ENCODE assay signal across 37 cellular contexts in genomic region chr10:89271532-89271931, GRCh38. TPM values are rescaled to one million over a fixed set of nuclear protein-coding genes. Genes with fewer than 3 reads are reported as not detected.
"Had no signal": no experiment of that assay in that cellular context is flagged by ENCODE, and none has a peak within 500 bp of the region (broad histone marks: within the 10 kb centered on the region; RNA-seq: fewer than 3 reads in every experiment).

No MANE protein-coding gene starts in this region.

- H3K4me1 Mint-ChIP-seq: activated CD4-positive, alpha-beta memory T cell treated with anti-CD3 and anti-CD28 coated beads, Interleukin-2, amount 10 ng/mL, durations not matched to agents 7 days and 5 days; activated CD4-positive, alpha-beta T cell treated with anti-CD3 and anti-CD28 coated beads for 36 hours; activated CD4-positive, alpha-beta T cell treated with anti-CD3 and anti-CD28 coated beads, Interleukin-2, amount 10 ng/mL, durations not matched to agents 7 days and 5 days; activated CD8-positive, alpha-beta memory T cell treated with anti-CD3 and anti-CD28 coated beads, Interleukin-2, amount 10 ng/mL, durations not matched to agents 7 days and 5 days; activated naive CD4-positive, alpha-beta T cell treated with anti-CD3 and anti-CD28 coated beads, Interleukin-2, amount 10 ng/mL, durations not matched to agents 7 days and 5 days; activated naive CD4-positive, alpha-beta T cell treated with anti-CD3 and anti-CD28 coated beads, Interleukin-2, amount 50 U/mL, for 24 hours; activated naive CD8-positive, alpha-beta T cell treated with anti-CD3 and anti-CD28 coated beads, Interleukin-2, amount 50 U/mL, for 24 hours; central memory CD8-positive, alpha-beta T cell had no signal

- H3K9me3 Mint-ChIP-seq: activated CD4-positive, alpha-beta memory T cell treated with anti-CD3 and anti-CD28 coated beads, Interleukin-2, amount 10 ng/mL, durations not matched to agents 7 days and 5 days; activated CD4-positive, alpha-beta T cell treated with anti-CD3 and anti-CD28 coated beads, Interleukin-2, amount 10 ng/mL, durations not matched to agents 7 days and 5 days; activated naive CD4-positive, alpha-beta T cell treated with anti-CD3 and anti-CD28 coated beads, Interleukin-2, amount 10 ng/mL, durations not matched to agents 7 days and 5 days; activated naive CD4-positive, alpha-beta T cell treated with anti-CD3 and anti-CD28 coated beads, Interleukin-2, amount 50 U/mL, for 24 hours; activated naive CD8-positive, alpha-beta T cell treated with anti-CD3 and anti-CD28 coated beads, Interleukin-2, amount 50 U/mL, for 24 hours; activated T-cell treated with anti-CD3 and anti-CD28 coated beads, Interleukin-2, amount 50 U/mL, for 24 hours; activated T-helper 2 cell treated with anti-CD3 and anti-CD28 coated beads, Interferon-gamma antibody, Interleukin-2, Interleukin-4, amounts not matched to agents 10 μg/mL and 5 μg/mL and 100 μg/mL, durations not matched to agents 14 hours and 24 hours and 36 hours; central memory CD8-positive, alpha-beta T cell; T-helper 2 cell treated with Interferon-gamma antibody and Interleukin-4, amounts not matched to agents 5 μg/mL and 100 μg/mL, for 36 hours had no signal

- H3K36me3 Mint-ChIP-seq: activated CD8-positive, alpha-beta memory T cell treated with anti-CD3 and anti-CD28 coated beads, Interleukin-2, amount 10 ng/mL, durations not matched to agents 7 days and 5 days; activated naive CD4-positive, alpha-beta T cell treated with anti-CD3 and anti-CD28 coated beads, Interleukin-2, amount 10 ng/mL, durations not matched to agents 7 days and 5 days; activated naive CD4-positive, alpha-beta T cell treated with anti-CD3 and anti-CD28 coated beads, Interleukin-2, amount 50 U/mL, for 24 hours; activated naive CD8-positive, alpha-beta T cell; activated naive CD8-positive, alpha-beta T cell treated with anti-CD3 and anti-CD28 coated beads, Interleukin-2, amount 10 ng/mL, durations not matched to agents 7 days and 5 days; WTC11 had no signal

- FAIRE-seq: bronchial epithelial cell had no signal

- H3K27ac Mint-ChIP-seq: activated CD4-positive, alpha-beta memory T cell treated with anti-CD3 and anti-CD28 coated beads, Interleukin-2, amount 10 ng/mL, durations not matched to agents 7 days and 5 days; activated CD4-positive, alpha-beta T cell treated with anti-CD3 and anti-CD28 coated beads for 36 hours; activated CD4-positive, alpha-beta T cell treated with anti-CD3 and anti-CD28 coated beads, Interleukin-2, amount 10 ng/mL, durations not matched to agents 7 days and 5 days; activated CD8-positive, alpha-beta memory T cell treated with anti-CD3 and anti-CD28 coated beads, Interleukin-2, amount 10 ng/mL, durations not matched to agents 7 days and 5 days; activated CD8-positive, alpha-beta T cell treated with anti-CD3 and anti-CD28 coated beads, Interleukin-2, amount 10 ng/mL, durations not matched to agents 7 days and 5 days; activated naive CD4-positive, alpha-beta T cell treated with anti-CD3 and anti-CD28 coated beads, Interleukin-2, amount 10 ng/mL, durations not matched to agents 7 days and 5 days; activated naive CD4-positive, alpha-beta T cell treated with anti-CD3 and anti-CD28 coated beads, Interleukin-2, amount 50 U/mL, for 24 hours; activated naive CD8-positive, alpha-beta T cell; activated naive CD8-positive, alpha-beta T cell treated with anti-CD3 and anti-CD28 coated beads, Interleukin-2, amount 10 ng/mL, durations not matched to agents 7 days and 5 days; activated naive CD8-positive, alpha-beta T cell treated with anti-CD3 and anti-CD28 coated beads, Interleukin-2, amount 50 U/mL, for 24 hours; activated T-cell treated with anti-CD3 and anti-CD28 coated beads, Interleukin-2, amount 50 U/mL, for 24 hours; activated T-helper 2 cell treated with anti-CD3 and anti-CD28 coated beads, Interferon-gamma antibody, Interleukin-2, Interleukin-4, amounts not matched to agents 10 μg/mL and 5 μg/mL and 100 μg/mL, durations not matched to agents 14 hours and 24 hours and 36 hours; brain; T-helper 2 cell treated with Interferon-gamma antibody and Interleukin-4, amounts not matched to agents 5 μg/mL and 100 μg/mL, for 36 hours; WTC11 had no signal

- ATAC-seq: activated CD4-positive, alpha-beta T cell treated with anti-CD3 and anti-CD28 coated beads for 36 hours; activated CD4-positive, CD25-positive, alpha-beta regulatory T cell treated with anti-CD3 and anti-CD28 coated beads, Interleukin-2, amount 50 U/mL, for 24 hours; activated CD8-positive, alpha-beta memory T cell treated with anti-CD3 and anti-CD28 coated beads, Interleukin-2, amount 10 ng/mL, durations not matched to agents 7 days and 5 days; activated CD8-positive, alpha-beta T cell treated with anti-CD3 and anti-CD28 coated beads, Interleukin-2, amount 10 ng/mL, durations not matched to agents 7 days and 5 days; activated naive CD8-positive, alpha-beta T cell treated with anti-CD3 and anti-CD28 coated beads, Interleukin-2, amount 50 U/mL, for 24 hours; WTC11 had no signal

- H3K4me3 Mint-ChIP-seq: activated CD4-positive, alpha-beta memory T cell treated with anti-CD3 and anti-CD28 coated beads, Interleukin-2, amount 10 ng/mL, durations not matched to agents 7 days and 5 days; activated CD4-positive, alpha-beta T cell treated with anti-CD3 and anti-CD28 coated beads for 36 hours; activated CD4-positive, alpha-beta T cell treated with anti-CD3 and anti-CD28 coated beads, Interleukin-2, amount 10 ng/mL, durations not matched to agents 7 days and 5 days; activated CD8-positive, alpha-beta memory T cell treated with anti-CD3 and anti-CD28 coated beads, Interleukin-2, amount 10 ng/mL, durations not matched to agents 7 days and 5 days; activated CD8-positive, alpha-beta T cell treated with anti-CD3 and anti-CD28 coated beads, Interleukin-2, amount 10 ng/mL, durations not matched to agents 7 days and 5 days; activated naive CD4-positive, alpha-beta T cell treated with anti-CD3 and anti-CD28 coated beads, Interleukin-2, amount 10 ng/mL, durations not matched to agents 7 days and 5 days; activated naive CD4-positive, alpha-beta T cell treated with anti-CD3 and anti-CD28 coated beads, Interleukin-2, amount 50 U/mL, for 24 hours; activated naive CD8-positive, alpha-beta T cell; activated naive CD8-positive, alpha-beta T cell treated with anti-CD3 and anti-CD28 coated beads, Interleukin-2, amount 10 ng/mL, durations not matched to agents 7 days and 5 days; activated naive CD8-positive, alpha-beta T cell treated with anti-CD3 and anti-CD28 coated beads, Interleukin-2, amount 50 U/mL, for 24 hours; activated T-cell treated with anti-CD3 and anti-CD28 coated beads, Interleukin-2, amount 50 U/mL, for 24 hours; brain; central memory CD8-positive, alpha-beta T cell; T-helper 2 cell treated with Interferon-gamma antibody and Interleukin-4, amounts not matched to agents 5 μg/mL and 100 μg/mL, for 36 hours; WTC11 had no signal

- H3K27me3 Mint-ChIP-seq: activated CD4-positive, alpha-beta T cell treated with anti-CD3 and anti-CD28 coated beads for 36 hours; activated naive CD8-positive, alpha-beta T cell; brain had no signal

- H3K36me3 ChIP-seq: ascending aorta, cardiac muscle cell, WERI-Rb-1 had no signal

- H3K27me3 ChIP-seq: ascending aorta, cardiac muscle cell had no signal

- H3K27ac ChIP-seq: ascending aorta, cardiac muscle cell, WERI-Rb-1 had no signal

- H3K4me3 ChIP-seq: ascending aorta, cardiac muscle cell had no signal

- DNase-seq: activated CD4-positive, alpha-beta memory T cell treated with anti-CD3 and anti-CD28 coated beads, Interleukin-2, amount 10 ng/mL, durations not matched to agents 7 days and 5 days; activated CD4-positive, alpha-beta T cell treated with anti-CD3 and anti-CD28 coated beads for 1 hour; activated CD4-positive, alpha-beta T cell treated with anti-CD3 and anti-CD28 coated beads for 36 hours; activated CD4-positive, alpha-beta T cell treated with anti-CD3 and anti-CD28 coated beads for 48 hours; activated CD4-positive, alpha-beta T cell treated with anti-CD3 and anti-CD28 coated beads, Interleukin-2, amount 10 ng/mL, durations not matched to agents 7 days and 5 days; activated CD4-positive, alpha-beta T cell treated with anti-CD3 and anti-CD28 coated beads, Interleukin-2, amount 50 U/mL, for 48 hours; activated CD4-positive, CD25-positive, alpha-beta regulatory T cell; activated CD8-positive, alpha-beta memory T cell treated with anti-CD3 and anti-CD28 coated beads for 24 hours; activated CD8-positive, alpha-beta memory T cell treated with anti-CD3 and anti-CD28 coated beads, Interleukin-2, amount 10 ng/mL, durations not matched to agents 7 days and 5 days; activated CD8-positive, alpha-beta memory T cell treated with anti-CD3 and anti-CD28 coated beads, Interleukin-2, amount 50 U/mL, for 48 hours; activated CD8-positive, alpha-beta T cell treated with anti-CD3 and anti-CD28 coated beads, Interleukin-2, amount 10 ng/mL, durations not matched to agents 7 days and 5 days; activated effector memory CD4-positive, alpha-beta T cell treated with Interleukin-2 at 50 U/mL for 16 hours; activated gamma-delta T cell; activated naive CD4-positive, alpha-beta T cell treated with anti-CD3 and anti-CD28 coated beads, Interleukin-2, amount 10 ng/mL, durations not matched to agents 7 days and 5 days; activated naive CD4-positive, alpha-beta T cell treated with Interleukin-2 at 50 U/mL for 16 hours; activated naive CD8-positive, alpha-beta T cell treated with anti-CD3 and anti-CD28 coated beads, Interleukin-2, amount 10 ng/mL, durations not matched to agents 7 days and 5 days; activated naive CD8-positive, alpha-beta T cell treated with anti-CD3 and anti-CD28 coated beads, Interleukin-2, amount 50 U/mL, for 24 hours; activated T-cell treated with anti-CD3 and anti-CD28 coated beads, Interleukin-2, amount 50 U/mL, for 24 hours; activated T-cell treated with anti-CD3 and anti-CD28 coated beads, Interleukin-2, amount 50 U/mL, for 48 hours; amygdala; anterior cingulate cortex; caudate nucleus; SW 1271; T-helper 2 cell; T-helper 9 cell; WERI-Rb-1 had no signal

- H3K9me3 ChIP-seq: ascending aorta had no signal

RNA-seq across cellular contexts. Expression of gene IFIT2, which starts 30.3 kb away (rescaled TPM):
- total RNA-seq: cardiac muscle cell had no signal
